Comparison of ENCODE assay signal across 25 cellular contexts in the genomic region with DNA sequence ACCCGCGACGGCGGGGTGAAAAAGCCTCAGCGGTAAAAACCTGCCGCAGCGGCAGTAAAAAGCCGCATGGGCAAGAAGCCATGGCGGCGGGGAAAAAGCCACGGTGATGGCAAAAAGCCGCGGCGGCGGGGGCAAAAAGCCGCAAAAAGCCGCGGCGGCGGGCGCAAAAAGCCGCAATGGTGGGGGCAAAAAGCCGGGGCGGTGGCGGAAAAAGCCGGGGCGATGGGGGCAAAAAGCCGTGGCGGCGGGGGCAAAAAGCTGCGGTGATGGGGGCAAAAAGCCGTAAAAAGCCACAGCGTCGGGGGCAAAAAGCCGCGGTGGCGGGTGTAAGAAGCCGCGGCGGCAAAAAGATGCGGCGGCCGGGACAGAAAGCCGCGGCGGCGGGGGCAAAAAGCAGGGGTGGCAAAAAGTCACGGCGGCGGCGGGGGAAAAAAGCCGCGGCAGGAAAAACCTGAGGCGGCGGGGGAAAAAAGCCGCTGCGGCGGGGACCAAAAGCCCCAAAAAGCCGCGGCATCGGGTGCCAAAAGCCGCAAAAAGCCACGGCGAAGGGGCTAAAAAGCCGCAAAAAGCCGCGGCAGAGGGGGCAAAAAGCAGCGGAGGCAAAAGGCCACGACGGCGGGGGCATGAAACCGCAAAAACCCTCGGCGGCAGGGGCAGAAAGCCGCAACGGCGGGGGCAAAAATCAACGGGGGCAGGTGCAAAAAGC.
"Had no signal": no experiment of that assay in that cellular context is flagged by ENCODE, and none has a peak within 500 bp of the region (broad histone marks: within the 10 kb centered on the region; RNA-seq: fewer than 3 reads in every experiment).

No MANE protein-coding gene starts in this region.

- H3K27me3 Mint-ChIP-seq: central memory CD8-positive, alpha-beta T cell; T-helper 17 cell had no signal

- FAIRE-seq: astrocyte had no signal

- H3K9me3 ChIP-seq: SJSA1 had no signal

- ATAC-seq: activated T-helper 17 cell treated with anti-CD3 and anti-CD28 coated beads, Interleukin-2, amount 50 U/mL, for 72 hours; Panc1; T-helper 17 cell; WTC11 had no signal

- H3K36me3 ChIP-seq: SJSA1 had no signal

- H3K27ac Mint-ChIP-seq: activated naive CD4-positive, alpha-beta T cell treated with anti-CD3 and anti-CD28 coated beads for 36 hours; activated naive CD8-positive, alpha-beta T cell; activated T-helper 17 cell treated with anti-CD3 and anti-CD28 coated beads, Interleukin-2, amount 50 U/mL, for 72 hours; brain; T-helper 17 cell; WTC11 had no signal

- H3K4me1 Mint-ChIP-seq: activated T-helper 17 cell treated with anti-CD3 and anti-CD28 coated beads, Interleukin-2, amount 50 U/mL, for 72 hours; brain; central memory CD8-positive, alpha-beta T cell; T-helper 17 cell; WTC11 had no signal

- H3K27me3 ChIP-seq: SJSA1 had no signal

- H3K27ac ChIP-seq: SJSA1 had no signal

- H3K36me3 Mint-ChIP-seq: brain had no signal

- H3K4me3 ChIP-seq: SJSA1 had no signal

- H3K4me1 ChIP-seq: SJSA1 had no signal

- H3K4me3 Mint-ChIP-seq: activated naive CD4-positive, alpha-beta T cell treated with anti-CD3 and anti-CD28 coated beads for 36 hours; activated naive CD8-positive, alpha-beta T cell; activated T-helper 17 cell treated with anti-CD3 and anti-CD28 coated beads, Interleukin-2, amount 50 U/mL, for 72 hours; brain; central memory CD8-positive, alpha-beta T cell; T-helper 17 cell; WTC11 had no signal

- DNase-seq: activated CD4-positive, alpha-beta T cell treated with anti-CD3 and anti-CD28 coated beads for 48 hours; activated CD4-positive, alpha-beta T cell treated with anti-CD3 and anti-CD28 coated beads, Interleukin-2, amount 50 U/mL, for 4 hours; activated CD4-positive, CD25-positive, alpha-beta regulatory T cell treated with anti-CD3 and anti-CD28 coated beads, Interleukin-2, amount 50 U/mL, for 72 hours; activated naive CD4-positive, alpha-beta T cell treated with anti-CD3 and anti-CD28 coated beads for 36 hours; activated T-cell treated with anti-CD3 and anti-CD28 coated beads for 4 hours; activated T-cell treated with anti-CD3 and anti-CD28 coated beads, Interleukin-2, amount 50 U/mL, for 48 hours; Kasumi-1; NCI-H1105 treated with DMSO at 0.1 percent for 48 hours; NCI-H146; NCI-H1930; NCI-H2171 treated with DMSO at 0.1 percent for 48 hours; NCI-H226; NCI-H774; OCI-M1; RPMI8226; T-helper 9 cell had no signal
